Comparison of ENCODE assay signal across 8 cellular contexts in the genomic region with DNA sequence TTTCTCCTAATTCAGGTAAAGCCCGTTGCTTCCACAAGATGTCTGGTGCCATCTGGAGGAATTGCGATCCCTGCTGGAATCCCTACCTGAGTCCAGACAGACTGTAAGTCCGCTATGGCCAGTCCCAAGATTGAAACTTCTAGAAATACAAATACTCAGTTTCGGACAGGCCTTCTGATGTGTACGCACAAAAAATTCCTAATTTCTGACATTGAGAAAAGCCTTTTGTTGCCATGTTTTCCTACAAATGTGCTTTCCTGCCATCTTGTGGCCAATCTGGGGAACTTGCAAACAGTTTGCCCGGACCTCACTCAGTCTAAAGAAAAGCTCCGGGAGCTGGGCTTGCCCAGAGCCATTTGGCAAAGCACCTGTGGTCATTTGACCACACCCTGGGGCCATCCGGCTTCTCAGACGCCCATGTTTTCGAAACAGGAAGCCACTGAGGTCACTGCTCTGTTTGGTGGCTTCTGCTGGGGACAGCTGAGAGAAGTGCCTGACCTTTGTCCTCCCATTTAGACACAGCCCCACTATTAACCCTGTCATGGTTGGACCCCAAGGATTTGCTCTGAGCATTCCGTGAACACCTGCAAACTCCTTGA.
DNase-seq lines count a peak whose midpoint lies in the region; ATAC-seq and TF ChIP-seq lines count a peak whose summit lies in the region.

No MANE protein-coding gene starts in this region.

- no peak overlapping the region for H4K5ac ChIP-seq in mesendoderm (ENCODE audit: low read length)

- H2BK5ac ChIP-seq in mesendoderm (ENCODE audit: low read length), result no peak overlapping the region

- TF ChIP-seq CTCF in BJ (IDR thresholded peaks at IDR 0.05; ENCODE audit: insufficient read depth, low read depth, low read length) (peak; percentile 81), endothelial cell (IDR thresholded peaks at IDR 0.05; ENCODE audit: unreplicated experiment) (peak; percentile 86)

- peaks cover 17% of the 10 kb centered on the region for H3K4me1 Mint-ChIP-seq in endothelial cell (ENCODE audit: unreplicated experiment)
- H3K4me1 Mint-ChIP-seq in stimulated activated naive B cell treated with anti-CD40 and anti-IgM and Interleukin-4, amounts not matched to agents 10 μg/mL and 1 μg/mL and 100 μg/mL, for 72 hours, result no peaks in the 10 kb centered on the region

- no peak overlapping the region for H2AK5ac ChIP-seq in mesendoderm (ENCODE audit: low read length)

- no peak overlapping the region for H3K27ac ChIP-seq in mesendoderm (ENCODE audit: low read depth, low read length)

- WGBS in mesendoderm (ENCODE audit: extremely low coverage, insufficient coverage, low lambda C conversion rate), result no CpG with 5 or more reads among the region's 11 CpGs

- POLR2A ChIA-PET in BJ (lab: Charles Lee), result no interaction called here

- no peaks in the 10 kb centered on the region for H3K4me1 ChIP-seq in mesendoderm (ENCODE audit: control insufficient read depth, low read depth, low read length)

- H3K9me3 Mint-ChIP-seq in endothelial cell (ENCODE audit: unreplicated experiment), result no peaks in the 10 kb centered on the region
- H3K9me3 Mint-ChIP-seq in stimulated activated naive B cell treated with anti-CD40 and anti-IgM and Interleukin-4, amounts not matched to agents 10 μg/mL and 1 μg/mL and 100 μg/mL, for 72 hours, result no peaks in the 10 kb centered on the region

- peaks cover 3% of the 10 kb centered on the region for H3K27me3 Mint-ChIP-seq in endothelial cell (ENCODE audit: unreplicated experiment)
- peaks cover 14 to 17% of the 10 kb centered on the region in 2 donors for H3K27me3 Mint-ChIP-seq in stimulated activated naive B cell treated with anti-CD40 and anti-IgM and Interleukin-4, amounts not matched to agents 10 μg/mL and 1 μg/mL and 100 μg/mL, for 72 hours

- H3K79me1 ChIP-seq in mesendoderm (ENCODE audit: low read length), result no peaks in the 10 kb centered on the region

- H3K79me2 ChIP-seq in mesendoderm (ENCODE audit: control insufficient read depth, insufficient read depth, low read length), result no peaks in the 10 kb centered on the region

- no peak overlapping the region for H3K56ac ChIP-seq in mesendoderm (ENCODE audit: low read length)

- no peak overlapping the region for H3K27ac Mint-ChIP-seq in endothelial cell (ENCODE audit: unreplicated experiment)
- no peak overlapping the region for H3K27ac Mint-ChIP-seq in stimulated activated naive B cell treated with anti-CD40 and anti-IgM and Interleukin-4, amounts not matched to agents 10 μg/mL and 1 μg/mL and 100 μg/mL, for 72 hours

- H3K4me2 ChIP-seq in mesendoderm (ENCODE audit: low read length), result peak overlapping the region; percentile 20

- H4K8ac ChIP-seq in mesendoderm (ENCODE audit: low read depth, low read length), result no peak overlapping the region

- H3K9ac ChIP-seq in mesendoderm (ENCODE audit: low read length), result no peak overlapping the region

- no peak for DNase-seq in BJ (ENCODE audit: low read depth)
- peak; percentile 81 for DNase-seq in NCI-H82 (lab: John Stamatoyannopoulos, UW)
- peak; percentile 75 for DNase-seq in activated CD8-positive, alpha-beta memory T cell treated with anti-CD3 and anti-CD28 coated beads for 24 hours
- DNase-seq in endothelial cell (ENCODE audit: low spot score), result peak; percentile 57
- peak; percentile 74 for DNase-seq in mesendoderm
- DNase-seq in stimulated activated naive B cell treated with anti-CD40 and anti-IgM and Interleukin-4, amounts not matched to agents 10 μg/mL and 1 μg/mL and 100 μg/mL, for 72 hours, result peak; percentile 26

- no peak overlapping the region for H3K18ac ChIP-seq in mesendoderm (ENCODE audit: low read length)

- H3K36me3 Mint-ChIP-seq in endothelial cell (ENCODE audit: low read depth, unreplicated experiment), result no peaks in the 10 kb centered on the region
- no peaks in the 10 kb centered on the region for H3K36me3 Mint-ChIP-seq in stimulated activated naive B cell treated with anti-CD40 and anti-IgM and Interleukin-4, amounts not matched to agents 10 μg/mL and 1 μg/mL and 100 μg/mL, for 72 hours

- peaks cover 2% of the 10 kb centered on the region; the same call in 1 of the 2 replicates for H3K27me3 ChIP-seq in BJ (ENCODE audit: control insufficient read depth, insufficient read depth, low read length)
- no peaks in the 10 kb centered on the region for H3K27me3 ChIP-seq in mesendoderm (ENCODE audit: insufficient read depth, low read length, poor library complexity)

- CTCF ChIA-PET in BJ (lab: Yijun Ruan, JAX), result interaction anchor here (0.6 to 2.7 kb wide), 19 partner anchors 9 to 823 kb away, joined by 3 to 23 read pairs (median 3); no protein-coding TSS in a partner anchor

- H3K4me3 ChIP-seq in BJ (ENCODE audit: low read depth, low read length) (no peak overlapping the region), mesendoderm (ENCODE audit: low read length) (no peak overlapping the region)

- H3K4me3 Mint-ChIP-seq in endothelial cell (ENCODE audit: unreplicated experiment), result no peak overlapping the region
- H3K4me3 Mint-ChIP-seq in stimulated activated naive B cell treated with anti-CD40 and anti-IgM and Interleukin-4, amounts not matched to agents 10 μg/mL and 1 μg/mL and 100 μg/mL, for 72 hours, result no peak overlapping the region

- ATAC-seq in GM19043 (IDR thresholded peaks at IDR 0.05; ENCODE audit: low read depth, unreplicated experiment) (peak; percentile 80), HG03439 (IDR thresholded peaks at IDR 0.05; ENCODE audit: unreplicated experiment) (peak; percentile 81)
- peak; percentile 84 to 87 for ATAC-seq in stimulated activated naive B cell treated with anti-CD40 and anti-IgM and Interleukin-4, amounts not matched to agents 10 μg/mL and 1 μg/mL and 100 μg/mL, for 72 hours (replicated peaks)

- H3K36me3 ChIP-seq in BJ (ENCODE audit: control insufficient read depth, insufficient read depth, low read length) (no peaks in the 10 kb centered on the region), mesendoderm (ENCODE audit: control insufficient read depth, insufficient read depth, low read length) (no peaks in the 10 kb centered on the region)

- H3K23ac ChIP-seq in mesendoderm (ENCODE audit: low read length), result no peak overlapping the region

- no peak overlapping the region for H3K4ac ChIP-seq in mesendoderm (ENCODE audit: low read depth, low read length)

- no peak overlapping the region for H2BK15ac ChIP-seq in mesendoderm (replicated peaks; ENCODE audit: low read depth)

- no peak overlapping the region for H2BK120ac ChIP-seq in mesendoderm (ENCODE audit: low read depth, low read length)
